In genomic region chr1:96683931-96684330, GRCh38 we compare ENCODE assay signal across 30 cellular contexts. TPM values are rescaled to one million over a fixed set of nuclear protein-coding genes. Genes with fewer than 3 reads are reported as not detected.
DNase-seq lines count a peak whose midpoint lies in the region; ATAC-seq, FAIRE-seq and TF ChIP-seq lines count a peak whose summit lies in the region.
"Had no signal": no experiment of that assay in that cellular context is flagged by ENCODE, and none has a peak within 500 bp of the region (broad histone marks: within the 10 kb centered on the region; RNA-seq: fewer than 3 reads in every experiment).

No MANE protein-coding gene starts in this region.

- H3K9me3 ChIP-seq in mammary epithelial cell (replicated peaks; ENCODE audit: insufficient read depth, low read length) (no peaks in the 10 kb centered on the region), HepG2 (ENCODE audit: low read length) (no peaks in the 10 kb centered on the region), aorta (ENCODE audit: control insufficient read depth, low read length) (no peaks in the 10 kb centered on the region)
- H3K9me3 ChIP-seq: right lobe of liver, testis, uterus had no signal

- TF ChIP-seq EP300 in HepG2 (IDR thresholded peaks at IDR 0.05; ENCODE audit: low read depth in 2 of 2, low read length in 2 of 2) = no peak
- no peak for TF ChIP-seq EP300 in HepG2 (CRISPR knock-in tag; IDR thresholded peaks at IDR 0.05; ENCODE audit: borderline replicate concordance)

- H3K27ac ChIP-seq in mammary epithelial cell (ENCODE audit: insufficient read depth, low read depth, low read length) (no peak overlapping the region), HepG2 (ENCODE audit: extremely low read length, insufficient read depth, low read length) (no peak overlapping the region), aorta (ENCODE audit: low read depth in 1 of 2, low read length in 2 of 2) (no peak overlapping the region)
- H3K27ac ChIP-seq: GM23248, parathyroid adenoma, right lobe of liver, testis had no signal

- no peak for TF ChIP-seq RAD21 in HepG2 (CRISPR knock-in tag; IDR thresholded peaks at IDR 0.05)

- H3K36me3 ChIP-seq in mammary epithelial cell (ENCODE audit: insufficient read depth, low read length) = no peaks in the 10 kb centered on the region
- H3K36me3 ChIP-seq in HepG2 (replicated peaks in 1 of 2; ENCODE audit: control insufficient read depth in 1 of 2, insufficient read depth in 2 of 2, low read length in 2 of 2) = no peaks in the 10 kb centered on the region
- H3K36me3 ChIP-seq in aorta (ENCODE audit: control insufficient read depth in 1 of 2, insufficient read depth in 2 of 2, low read length in 1 of 2) = no peaks in the 10 kb centered on the region
- H3K36me3 ChIP-seq: right lobe of liver, uterus had no signal

- no peak overlapping the region for H3K27ac Mint-ChIP-seq in MCF 10A (ENCODE audit: low read depth, unreplicated experiment)
- no peak overlapping the region for H3K27ac Mint-ChIP-seq in activated CD8-positive, alpha-beta T cell treated with anti-CD3 and anti-CD28 coated beads, Interleukin-2, amount 10 ng/mL, durations not matched to agents 7 days and 5 days
- no peak overlapping the region for H3K27ac Mint-ChIP-seq in mesothelial cell of epicardium
- H3K27ac Mint-ChIP-seq: activated naive CD4-positive, alpha-beta T cell treated with anti-CD3 and anti-CD28 coated beads, Interleukin-2, amount 10 ng/mL, durations not matched to agents 7 days and 5 days; CD4-positive, alpha-beta T cell; dendritic cell treated with granulocyte-macrophage colony-stimulating factor and Interleukin-4, amounts not matched to agents 40 ng/mL and 50 ng/mL, for 4 days; nephron progenitor cell; stimulated activated memory B cell treated with anti-CD40 and anti-IgM and Interleukin-4, amounts not matched to agents 10 μg/mL and 1 μg/mL and 100 μg/mL, for 72 hours had no signal

- peak; percentile 32 for DNase-seq in MCF 10A (ENCODE audit: unreplicated experiment)
- DNase-seq in mammary epithelial cell = no peak
- DNase-seq in cardiac fibroblast (ENCODE audit: low read depth in 2 of 2) = peak; percentile 6 to 24
- no peak for DNase-seq in HepG2 (ENCODE audit: low spot score)
- no peak for DNase-seq in aorta
- DNase-seq in activated CD8-positive, alpha-beta T cell treated with anti-CD3 and anti-CD28 coated beads, Interleukin-2, amount 10 ng/mL, durations not matched to agents 7 days and 5 days = no peak
- no peak for DNase-seq in cerebellar nuclear complex (lab: John Stamatoyannopoulos, UW)
- no peak for DNase-seq in mesothelial cell of epicardium (ENCODE audit: low spot score in 2 of 2, unreplicated experiment in 2 of 2)
- DNase-seq: activated CD4-positive, CD25-positive, alpha-beta regulatory T cell; activated naive CD4-positive, alpha-beta T cell treated with anti-CD3 and anti-CD28 coated beads, Interleukin-2, amount 10 ng/mL, durations not matched to agents 7 days and 5 days; caudate nucleus; CD4-positive, alpha-beta T cell; GM23248; kidney; NCI-H1048; NCI-H1694; nephron progenitor cell; PC-3; right lobe of liver; stimulated activated CD4-positive, alpha-beta T cell treated with anti-CD3 and anti-CD28 coated beads, Interleukin-4, amount 100 ng/mL, for 4 hours; SW 1271; testis; uterus had no signal

- H3K27me3 ChIP-seq in mammary epithelial cell (ENCODE audit: insufficient read depth, low read length) (no peaks in the 10 kb centered on the region), HepG2 (ENCODE audit: control insufficient read depth in 1 of 2, insufficient read depth in 2 of 2, low read length in 2 of 2) (no peaks in the 10 kb centered on the region), aorta (ENCODE audit: control insufficient read depth in 1 of 2, insufficient read depth in 2 of 2, low read length in 1 of 2) (no peaks in the 10 kb centered on the region)
- H3K27me3 ChIP-seq: right lobe of liver, testis, uterus had no signal

- H3K9me3 Mint-ChIP-seq in MCF 10A (ENCODE audit: unreplicated experiment) (no peaks in the 10 kb centered on the region), mesothelial cell of epicardium (peaks cover 10% of the 10 kb centered on the region)
- no peaks in the 10 kb centered on the region for H3K9me3 Mint-ChIP-seq in activated CD8-positive, alpha-beta T cell treated with anti-CD3 and anti-CD28 coated beads, Interleukin-2, amount 10 ng/mL, durations not matched to agents 7 days and 5 days (ENCODE audit: insufficient read depth)
- H3K9me3 Mint-ChIP-seq: activated naive CD4-positive, alpha-beta T cell treated with anti-CD3 and anti-CD28 coated beads, Interleukin-2, amount 10 ng/mL, durations not matched to agents 7 days and 5 days; CD4-positive, alpha-beta T cell; stimulated activated memory B cell treated with anti-CD40 and anti-IgM and Interleukin-4, amounts not matched to agents 10 μg/mL and 1 μg/mL and 100 μg/mL, for 72 hours had no signal

- CTCF ChIA-PET in MCF 10A (lab: Yijun Ruan, JAX) (no interaction called here), mammary epithelial cell (lab: Charles Lee; ENCODE audit: low non-redundant PET) (no interaction called here), HepG2 (lab: Yijun Ruan, JAX; ENCODE audit: low intra/inter-chr PET ratio, low total read pairs) (no interaction called here)
- CTCF ChIA-PET in activated CD8-positive, alpha-beta T cell treated with anti-CD3 and anti-CD28 coated beads, Interleukin-2, amount 10 ng/mL, durations not matched to agents 7 days and 5 days (lab: Charles Lee) = no interaction called here

- H3K4me3 ChIP-seq in mammary epithelial cell (replicated peaks in 1 of 3; ENCODE audit: insufficient read depth in 1 of 3, low read depth in 2 of 3, low read length in 3 of 3) (no peak overlapping the region), cardiac fibroblast (replicated peaks in 1 of 2; ENCODE audit: low read depth in 2 of 2, low read length in 2 of 2) (no peak overlapping the region), HepG2 (replicated peaks in 1 of 3; ENCODE audit: insufficient read depth in 1 of 3, low read depth in 2 of 3, low read length in 3 of 3) (no peak overlapping the region), aorta (ENCODE audit: low read length in 2 of 2) (no peak overlapping the region)
- H3K4me3 ChIP-seq: GM12878, GM23248, lung, right lobe of liver, testis, uterus had no signal

- 92% methylated on average over 2 of the region's 2 CpGs for WGBS in mammary epithelial cell (ENCODE audit: low coverage, missing lambda C conversion rate)
- WGBS in HepG2 (ENCODE audit: low lambda C conversion rate) = 40% methylated on average over 2 of the region's 2 CpGs
- WGBS in aorta, 2 donors = 91 to 94% methylated on average over 2 of the region's 2 CpGs

- H3K4me2 ChIP-seq in mammary epithelial cell (ENCODE audit: insufficient read depth, low read depth, low read length) (no peak overlapping the region), HepG2 (ENCODE audit: low read depth, low read length) (no peak overlapping the region)

- no peaks in the 10 kb centered on the region for H4K20me1 ChIP-seq in mammary epithelial cell (ENCODE audit: insufficient read depth, low read length)
- no peaks in the 10 kb centered on the region for H4K20me1 ChIP-seq in HepG2 (ENCODE audit: insufficient read depth, low read length)

- in situ Hi-C loops in mammary epithelial cell (cut with MboI; ENCODE audit: low sequenced_read_pairs in 2 of 2) (no loop called here), HepG2 (cut with HindIII; ENCODE audit: extremely low pct_ligation_motif_present, low pct_unique_long_range_greater_than_20kb) (no loop called here)

- H3K9ac ChIP-seq in mammary epithelial cell (ENCODE audit: insufficient read depth, low read length) (no peak overlapping the region), HepG2 (ENCODE audit: insufficient read depth, low read depth, low read length) (no peak overlapping the region)
- H3K9ac ChIP-seq: GM23248, parathyroid adenoma had no signal

- no peak for TF ChIP-seq POLR2A in HepG2 (IDR thresholded peaks at IDR 0.05; ENCODE audit: insufficient read depth in 1 of 2, low read depth in 2 of 2, low read length in 2 of 2)

- ATAC-seq in HepG2 (no peak), aorta (ENCODE audit: low FRiP score) (peak; percentile 79)
- no peak for ATAC-seq in activated CD8-positive, alpha-beta T cell treated with anti-CD3 and anti-CD28 coated beads, Interleukin-2, amount 10 ng/mL, durations not matched to agents 7 days and 5 days
- ATAC-seq: GM12878; PC-3; stimulated activated memory B cell treated with anti-CD40 and anti-IgM and Interleukin-4, amounts not matched to agents 10 μg/mL and 1 μg/mL and 100 μg/mL, for 72 hours had no signal

- dilution Hi-C loops in mammary epithelial cell (cut with HindIII; ENCODE audit: low sequenced_read_pairs) = no loop called here

- POLR2A ChIA-PET in MCF 10A (lab: Yijun Ruan, JAX) (interaction anchor here (0.6 kb wide), 1 partner anchor 355 kb away, joined by 3 read pairs; no protein-coding TSS in a partner anchor), HepG2 (lab: Yijun Ruan, JAX) (no interaction called here)
- POLR2A ChIA-PET in activated CD8-positive, alpha-beta T cell treated with anti-CD3 and anti-CD28 coated beads, Interleukin-2, amount 10 ng/mL, durations not matched to agents 7 days and 5 days (lab: Charles Lee) = no interaction called here

- H3K4me3 Mint-ChIP-seq in MCF 10A (ENCODE audit: unreplicated experiment) = no peak overlapping the region
- H3K4me3 Mint-ChIP-seq in activated CD8-positive, alpha-beta T cell treated with anti-CD3 and anti-CD28 coated beads, Interleukin-2, amount 10 ng/mL, durations not matched to agents 7 days and 5 days = no peak overlapping the region
- H3K4me3 Mint-ChIP-seq in mesothelial cell of epicardium = no peak overlapping the region
- H3K4me3 Mint-ChIP-seq: activated naive CD4-positive, alpha-beta T cell treated with anti-CD3 and anti-CD28 coated beads, Interleukin-2, amount 10 ng/mL, durations not matched to agents 7 days and 5 days; CD4-positive, alpha-beta T cell; dendritic cell treated with granulocyte-macrophage colony-stimulating factor and Interleukin-4, amounts not matched to agents 40 ng/mL and 50 ng/mL, for 4 days; nephron progenitor cell; stimulated activated memory B cell treated with anti-CD40 and anti-IgM and Interleukin-4, amounts not matched to agents 10 μg/mL and 1 μg/mL and 100 μg/mL, for 72 hours had no signal

- H3K4me1 Mint-ChIP-seq in MCF 10A (ENCODE audit: insufficient read depth, unreplicated experiment) (no peaks in the 10 kb centered on the region), mesothelial cell of epicardium (peaks cover 4% of the 10 kb centered on the region)
- H3K4me1 Mint-ChIP-seq in activated CD8-positive, alpha-beta T cell treated with anti-CD3 and anti-CD28 coated beads, Interleukin-2, amount 10 ng/mL, durations not matched to agents 7 days and 5 days (ENCODE audit: low read depth) = no peaks in the 10 kb centered on the region
- H3K4me1 Mint-ChIP-seq: activated naive CD4-positive, alpha-beta T cell treated with anti-CD3 and anti-CD28 coated beads, Interleukin-2, amount 10 ng/mL, durations not matched to agents 7 days and 5 days; stimulated activated memory B cell treated with anti-CD40 and anti-IgM and Interleukin-4, amounts not matched to agents 10 μg/mL and 1 μg/mL and 100 μg/mL, for 72 hours had no signal

- H3K36me3 Mint-ChIP-seq in MCF 10A (ENCODE audit: insufficient read depth, unreplicated experiment) (no peaks in the 10 kb centered on the region), mesothelial cell of epicardium (no peaks in the 10 kb centered on the region)
- H3K36me3 Mint-ChIP-seq in activated CD8-positive, alpha-beta T cell treated with anti-CD3 and anti-CD28 coated beads, Interleukin-2, amount 10 ng/mL, durations not matched to agents 7 days and 5 days (ENCODE audit: low read depth) = no peaks in the 10 kb centered on the region
- H3K36me3 Mint-ChIP-seq: activated naive CD4-positive, alpha-beta T cell treated with anti-CD3 and anti-CD28 coated beads, Interleukin-2, amount 10 ng/mL, durations not matched to agents 7 days and 5 days; stimulated activated memory B cell treated with anti-CD40 and anti-IgM and Interleukin-4, amounts not matched to agents 10 μg/mL and 1 μg/mL and 100 μg/mL, for 72 hours had no signal

- intact Hi-C loops in MCF 10A (cut with micrococcal nuclease) = no loop called here
- intact Hi-C loops in mammary epithelial cell (cut with micrococcal nuclease) = no loop called here
- intact Hi-C loops in HepG2 (cut with micrococcal nuclease; ENCODE audit: unreplicated experiment) = loop anchor here (10.0 kb wide), 1 partner anchor 149 kb away; no protein-coding TSS in a partner anchor
- intact Hi-C loops in aorta (cut with DNase I) = no loop called here

- no peaks in the 10 kb centered on the region for H3K4me1 ChIP-seq in mammary epithelial cell (ENCODE audit: insufficient read depth, low read length)
- no peaks in the 10 kb centered on the region for H3K4me1 ChIP-seq in HepG2 (ENCODE audit: insufficient read depth, low read length)
- no peaks in the 10 kb centered on the region for H3K4me1 ChIP-seq in aorta (ENCODE audit: control insufficient read depth in 1 of 2, insufficient read depth in 2 of 2, low read length in 2 of 2)
- H3K4me1 ChIP-seq: parathyroid adenoma, right lobe of liver, testis, uterus had no signal

- BruUV-seq in MCF 10A (replicated peaks; lab: Mats Ljungman, UMichigan) = no TSS peak
- no TSS peak for BruUV-seq in mammary epithelial cell (replicated peaks; lab: Mats Ljungman, UMichigan)
- no TSS peak for BruUV-seq in HepG2 (replicated peaks; lab: Mats Ljungman, UMichigan)

- H2AFZ ChIP-seq in mammary epithelial cell (ENCODE audit: low read depth, low read length) = no peak overlapping the region
- H2AFZ ChIP-seq in HepG2 (ENCODE audit: low read length) = no peak overlapping the region
- H2AFZ ChIP-seq: GM23248, parathyroid adenoma had no signal

- TF ChIP-seq CTCF in MCF 10A (IDR thresholded peaks at IDR 0.05; ENCODE audit: unreplicated experiment) (no peak), mammary epithelial cell (conservative IDR thresholded peaks at IDR 0.05 in 1 of 2, IDR thresholded peaks at IDR 0.05 in 1 of 2; ENCODE audit: extremely low read depth in 1 of 2, insufficient read depth in 1 of 2, low read depth in 1 of 2, low read length in 2 of 2) (no peak), cardiac fibroblast (IDR thresholded peaks at IDR 0.05; ENCODE audit: low read depth, low read length) (no peak), HepG2 (CRISPR knock-in tag; IDR thresholded peaks at IDR 0.05) (no peak), mesothelial cell of epicardium (IDR thresholded peaks at IDR 0.05; ENCODE audit: unreplicated experiment) (no peak)

- H3K79me2 ChIP-seq in mammary epithelial cell (ENCODE audit: insufficient read depth, low read length) = no peaks in the 10 kb centered on the region
- H3K79me2 ChIP-seq in HepG2 (ENCODE audit: insufficient read depth, low read length) = no peaks in the 10 kb centered on the region
- H3K79me2 ChIP-seq: parathyroid adenoma had no signal

- H3K27me3 Mint-ChIP-seq in MCF 10A (ENCODE audit: insufficient read depth, unreplicated experiment) = no peaks in the 10 kb centered on the region
- no peaks in the 10 kb centered on the region for H3K27me3 Mint-ChIP-seq in activated CD8-positive, alpha-beta T cell treated with anti-CD3 and anti-CD28 coated beads, Interleukin-2, amount 10 ng/mL, durations not matched to agents 7 days and 5 days (ENCODE audit: low read depth)
- H3K27me3 Mint-ChIP-seq in mesothelial cell of epicardium (ENCODE audit: low read depth) = no peaks in the 10 kb centered on the region
- H3K27me3 Mint-ChIP-seq: activated naive CD4-positive, alpha-beta T cell treated with anti-CD3 and anti-CD28 coated beads, Interleukin-2, amount 10 ng/mL, durations not matched to agents 7 days and 5 days; dendritic cell treated with granulocyte-macrophage colony-stimulating factor and Interleukin-4, amounts not matched to agents 40 ng/mL and 50 ng/mL, for 4 days had no signal

- FAIRE-seq in HepG2 (lab: Jason Lieb, UNC) = no peak
- FAIRE-seq: A204.1, endometrium, GM12878, kidney had no signal

RNA-seq across cellular contexts. Expression of gene PTBP2, which starts 37.7 kb away (rescaled TPM):
- total RNA-seq in MCF 10A (2022) = 15.8 and 17.3 TPM in 2 replicates
- 10 to 100 TPM; 13.0 to 13.6 TPM for total RNA-seq in mammary epithelial cell
- polyA plus RNA-seq in mammary epithelial cell = 5.3 TPM
- polyA minus RNA-seq in mammary epithelial cell = 7.8 TPM
- total RNA-seq in HepG2 (2016; rRNA removed; fragmentation: Illumina TruSeq; extraction: Trizol) = 9.9 and 14.1 TPM in 2 replicates
- total RNA-seq in HepG2 (2016; cell fraction: cytosol; rRNA removed; fragmentation: Illumina TruSeq; extraction: Trizol; ENCODE audit: low read depth) = 5.8 and 8.5 TPM in 2 replicates
- total RNA-seq in HepG2 (2016; cell fraction: insoluble cytoplasmic fraction; rRNA removed; fragmentation: Illumina TruSeq; extraction: Trizol) = 9.0 and 12.0 TPM in 2 replicates
- total RNA-seq in HepG2 (2016; cell fraction: membrane; rRNA removed; fragmentation: Illumina TruSeq; extraction: Trizol) = 5.1 and 6.8 TPM in 2 replicates
- 49.4 and 51.6 TPM in 2 replicates for total RNA-seq in HepG2 (2016; cell fraction: nucleus; rRNA removed; fragmentation: Illumina TruSeq; extraction: Trizol)
- 8.3 and 10.5 TPM in 2 replicates for polyA plus RNA-seq in HepG2 (2011; rRNA removed)
- 2.1 and 3.6 TPM in 2 replicates for polyA plus RNA-seq in HepG2 (2011; cell fraction: cytosol; rRNA removed)
- polyA plus RNA-seq in HepG2 (2011; cell fraction: nucleus; rRNA removed) = 18.9 and 26.3 TPM in 2 replicates
- 8.2 and 10.8 TPM in 2 replicates for polyA plus RNA-seq in HepG2 (2012)
- 1.9 and 2.6 TPM in 2 replicates for polyA plus RNA-seq in HepG2 (2016; cell fraction: cytosol; fragmentation: Illumina TruSeq; extraction: Trizol; ENCODE audit: low read depth)
- 7.2 and 8.1 TPM in 2 replicates for polyA plus RNA-seq in HepG2 (2016; cell fraction: insoluble cytoplasmic fraction; fragmentation: Illumina TruSeq; extraction: Trizol; ENCODE audit: low read depth)
- 2.8 and 3.7 TPM in 2 replicates for polyA plus RNA-seq in HepG2 (2016; cell fraction: membrane; fragmentation: Illumina TruSeq; extraction: Trizol; ENCODE audit: low read depth)
- polyA plus RNA-seq in HepG2 (2016; cell fraction: nucleus; fragmentation: Illumina TruSeq; extraction: Trizol; ENCODE audit: insufficient read depth, low read depth) = 52.0 and 58.2 TPM in 2 replicates
- 15.9 and 17.8 TPM in 2 replicates for polyA minus RNA-seq in HepG2 (2011; rRNA and poly(A)+ RNA removed; ENCODE audit: low replicate concordance)
- 2.9 and 3.0 TPM in 2 replicates for polyA minus RNA-seq in HepG2 (2011; cell fraction: cytosol; rRNA and poly(A)+ RNA removed)
- polyA minus RNA-seq in HepG2 (2011; cell fraction: nucleus; rRNA and poly(A)+ RNA removed) = 109 and 116 TPM in 2 replicates
- total RNA-seq in aorta = 10 to 100 TPM; 39.8 to 46.3 TPM
- polyA plus RNA-seq in aorta = 10 to 100 TPM in 1 of 2 donors, 1 to 10 TPM in 1; 7.8 to 17.6 TPM
- total RNA-seq in activated CD8-positive, alpha-beta T cell treated with anti-CD3 and anti-CD28 coated beads, Interleukin-2, amount 10 ng/mL, durations not matched to agents 7 days and 5 days = 10 to 100 TPM; 12.6 to 14.2 TPM
- 53.8 to 61.5 TPM (median 57.1 TPM) in 3 replicates for total RNA-seq in mesothelial cell of epicardium

Comparison
In these comparisons a context has a peak if more than half of its experiments do, and no peak if none do; other contexts are left out.
1. DNase-seq: peak in MCF 10A (single experiment) and cardiac fibroblast (2 of 2); none in mammary epithelial cell (single experiment), HepG2 (single experiment), aorta (0 of 2), activated CD8-positive, alpha-beta T cell treated with anti-CD3 and anti-CD28 coated beads, Interleukin-2, amount 10 ng/mL, durations not matched to agents 7 days and 5 days (single experiment), cerebellar nuclear complex (0 of 2) and mesothelial cell of epicardium (0 of 2).